ENCODE assay signal across 1 cellular context in genomic region chr1:94634977-94635416, GRCh38.
TF ChIP-seq lines count a peak whose summit lies in the region.

No MANE protein-coding gene starts in this region.

TF ChIP-seq in K562, 482 proteins besides CTCF, POLR2A, EP300 and RAD21 (continued from another document and continues in another):
- TF ChIP-seq ZNF280B (CRISPR knock-in tag; IDR thresholded peaks at IDR 0.05), result no peak
- no peak for TF ChIP-seq HLTF (IDR thresholded peaks at IDR 0.05)
- TF ChIP-seq IRF2 (CRISPR knock-in tag; IDR thresholded peaks at IDR 0.05), result no peak
- no peak for TF ChIP-seq RBM34 (IDR thresholded peaks at IDR 0.05; ENCODE audit: borderline replicate concordance, insufficient read depth, low read length)
- no peak for TF ChIP-seq USF2 (CRISPR knock-in tag; IDR thresholded peaks at IDR 0.05)
- no peak for TF ChIP-seq ZNF253 (CRISPR knock-in tag; conservative IDR thresholded peaks at IDR 0.05)
- no peak for TF ChIP-seq E2F5 (CRISPR knock-in tag; IDR thresholded peaks at IDR 0.05)
- TF ChIP-seq ZNF146 (CRISPR knock-in tag; IDR thresholded peaks at IDR 0.05; ENCODE audit: unreplicated experiment), result no peak
- TF ChIP-seq ZNF766 (CRISPR knock-in tag; conservative IDR thresholded peaks at IDR 0.05), result no peak
- TF ChIP-seq HMBOX1 (IDR thresholded peaks at IDR 0.05), result no peak
- TF ChIP-seq ZNF431 (CRISPR knock-in tag; IDR thresholded peaks at IDR 0.05), result no peak
- TF ChIP-seq ZBTB11 (CRISPR knock-in tag; IDR thresholded peaks at IDR 0.05), result peak in 1 of 3 experiments; percentile 74; a peak in 2 of 6 replicates
- TF ChIP-seq LEF1 (IDR thresholded peaks at IDR 0.05), result no peak
- no peak for TF ChIP-seq RNF2 (IDR thresholded peaks at IDR 0.05)
- no peak for TF ChIP-seq CBX5 (IDR thresholded peaks at IDR 0.05; ENCODE audit: borderline replicate concordance, low read depth)
- peak; percentile 89 for TF ChIP-seq CBFB (CRISPR knock-in tag; IDR thresholded peaks at IDR 0.05)
- TF ChIP-seq ZNF165 (CRISPR knock-in tag; IDR thresholded peaks at IDR 0.05; ENCODE audit: borderline replicate concordance), result no peak
- TF ChIP-seq TAF15 (IDR thresholded peaks at IDR 0.05; ENCODE audit: low read depth, low read length), result no peak
- peak in 1 of 2 experiments; percentile 30; a peak in 1 of 4 replicates for TF ChIP-seq FOXA3 (CRISPR knock-in tag; conservative IDR thresholded peaks at IDR 0.05 in 1 of 2, IDR thresholded peaks at IDR 0.05 in 1 of 2)
- no peak for TF ChIP-seq CREB5 (CRISPR knock-in tag; IDR thresholded peaks at IDR 0.05)
- TF ChIP-seq SMAD2 (IDR thresholded peaks at IDR 0.05; ENCODE audit: low read depth, low read length), result no peak
- no peak for TF ChIP-seq ZNF699 (CRISPR knock-in tag; IDR thresholded peaks at IDR 0.05; ENCODE audit: insufficient replicate concordance)
- no peak for TF ChIP-seq HMG20B (CRISPR knock-in tag; IDR thresholded peaks at IDR 0.05)
- TF ChIP-seq ZNF436 (CRISPR knock-in tag; IDR thresholded peaks at IDR 0.05), result no peak
- peak; percentile 98 for TF ChIP-seq PML (IDR thresholded peaks at IDR 0.05; ENCODE audit: low read length)
- no peak for TF ChIP-seq ZNF12 (CRISPR knock-in tag; IDR thresholded peaks at IDR 0.05)
- no peak for TF ChIP-seq PCBP1 (IDR thresholded peaks at IDR 0.05; ENCODE audit: low read depth, low read length, poor library complexity, severe bottlenecking)
- no peak for TF ChIP-seq GMEB1 (CRISPR knock-in tag; IDR thresholded peaks at IDR 0.05)
- no peak for TF ChIP-seq FOXK2 (conservative IDR thresholded peaks at IDR 0.05 in 1 of 2, IDR thresholded peaks at IDR 0.05 in 1 of 2; ENCODE audit: low read depth in 2 of 2)
- TF ChIP-seq SMARCA5 (IDR thresholded peaks at IDR 0.05), result no peak
- TF ChIP-seq RBM14 (IDR thresholded peaks at IDR 0.05; ENCODE audit: borderline replicate concordance, insufficient read depth, low read depth, low read length), result no peak
- TF ChIP-seq KHSRP (IDR thresholded peaks at IDR 0.05), result no peak
- TF ChIP-seq SNAPC5 (CRISPR knock-in tag; IDR thresholded peaks at IDR 0.05), result no peak
- TF ChIP-seq FOXO4 (CRISPR knock-in tag; IDR thresholded peaks at IDR 0.05), result no peak
- no peak for TF ChIP-seq ZNF778 (CRISPR knock-in tag; IDR thresholded peaks at IDR 0.05)
- TF ChIP-seq TOE1 (IDR thresholded peaks at IDR 0.05; ENCODE audit: borderline replicate concordance), result no peak
- TF ChIP-seq TOE1 (CRISPR knock-in tag; IDR thresholded peaks at IDR 0.05; ENCODE audit: borderline replicate concordance, low read depth), result no peak
- no peak for TF ChIP-seq ZNF586 (CRISPR knock-in tag; conservative IDR thresholded peaks at IDR 0.05)
- no peak for TF ChIP-seq GTF3C2 (IDR thresholded peaks at IDR 0.05; ENCODE audit: borderline replicate concordance, extremely low read depth, insufficient read length)
- TF ChIP-seq HNRNPH1 (optimal IDR thresholded peaks at IDR 0.05; ENCODE audit: low read depth, low read length), result no peak
- TF ChIP-seq CHD4 (IDR thresholded peaks at IDR 0.05; ENCODE audit: insufficient read depth, insufficient replicate concordance, low read depth, low read length, poor library complexity, severe bottlenecking), result no peak
- TF ChIP-seq MYC (IDR thresholded peaks at IDR 0.05; ENCODE audit: low read depth, low read length), result no peak
- TF ChIP-seq MYC (CRISPR knock-in tag; IDR thresholded peaks at IDR 0.05; ENCODE audit: borderline replicate concordance, low read depth), result no peak
- TF ChIP-seq MECOM (CRISPR knock-in tag; IDR thresholded peaks at IDR 0.05), result no peak
- TF ChIP-seq ZNF282 (CRISPR knock-in tag; IDR thresholded peaks at IDR 0.05), result no peak
- TF ChIP-seq JUNB (CRISPR knock-in tag; conservative IDR thresholded peaks at IDR 0.05), result no peak
- TF ChIP-seq E2F3 (CRISPR knock-in tag; IDR thresholded peaks at IDR 0.05), result no peak
